In genomic region chr10:133139561-133140065, GRCh38 we compare ENCODE assay signal across 18 cellular contexts. TPM values are rescaled to one million over a fixed set of nuclear protein-coding genes. Genes with fewer than 3 reads are reported as not detected.
DNase-seq lines count a peak whose midpoint lies in the region; ATAC-seq and TF ChIP-seq lines count a peak whose summit lies in the region.
"Had no signal": no experiment of that assay in that cellular context is flagged by ENCODE, and none has a peak within 500 bp of the region (broad histone marks: within the 10 kb centered on the region; RNA-seq: fewer than 3 reads in every experiment).

No MANE protein-coding gene starts in this region.

- CTCF ChIA-PET in activated CD4-positive, alpha-beta T cell treated with anti-CD3 and anti-CD28 coated beads, Interleukin-2, amount 10 ng/mL, durations not matched to agents 7 days and 5 days (lab: Charles Lee), result no interaction called here
- CTCF ChIA-PET in WTC11 (lab: Charles Lee), result interaction anchor here (0.6 to 1.8 kb wide), 7 partner anchors 15 to 177 kb away, joined by 3 to 5 read pairs (median 4); no protein-coding TSS in a partner anchor

- H4K20me1 ChIP-seq in GM23338 (replicated peaks; ENCODE audit: insufficient read depth), result no peaks in the 10 kb centered on the region

- H3F3A ChIP-seq in GM23338 (replicated peaks; ENCODE audit: low read depth), result no peaks in the 10 kb centered on the region; the same call in 1 of the 2 replicates

- peak overlapping the region; percentile 9 for H3K27ac Mint-ChIP-seq in activated CD4-positive, alpha-beta T cell treated with anti-CD3 and anti-CD28 coated beads, Interleukin-2, amount 10 ng/mL, durations not matched to agents 7 days and 5 days
- no peak overlapping the region for H3K27ac Mint-ChIP-seq in GM23338
- no peak overlapping the region for H3K27ac Mint-ChIP-seq in WTC11
- H3K27ac Mint-ChIP-seq in nephron progenitor cell, result no peak overlapping the region
- H3K27ac Mint-ChIP-seq: natural killer cell treated with Interleukin-12 subunit alpha and Interleukin-12 subunit beta and Interleukin-15 and Interleukin-18, amount 100 ng/mL, for 72 hours had no signal

- no peak for DNase-seq in activated CD4-positive, alpha-beta T cell treated with anti-CD3 and anti-CD28 coated beads, Interleukin-2, amount 10 ng/mL, durations not matched to agents 7 days and 5 days
- DNase-seq in activated CD4-positive, alpha-beta T cell treated with anti-CD3 and anti-CD28 coated beads, Interleukin-2, amount 50 U/mL, for 48 hours, result no peak
- no peak for DNase-seq in GM23338 (ENCODE audit: low spot score)
- no peak for DNase-seq in WTC11 (ENCODE audit: low spot score)
- DNase-seq in nephron progenitor cell, result peak; percentile 38
- DNase-seq in COLO829 (ENCODE audit: low spot score), result no peak
- no peak for DNase-seq in NCI-H524 treated with DMSO at 0.1 percent for 48 hours (lab: John Stamatoyannopoulos, UW)
- no peak for DNase-seq in omental fat pad (ENCODE audit: low spot score)
- DNase-seq: activated CD4-positive, alpha-beta T cell treated with anti-CD3 and anti-CD28 coated beads, Interleukin-2, amount 50 U/mL, for 4 hours; activated gamma-delta T cell treated with Interleukin-2 at 50 U/mL for 16 hours; colonic mucosa; foreskin melanocyte; GOT3; NCI-H146 had no signal

- H3K36me3 Mint-ChIP-seq in activated CD4-positive, alpha-beta T cell treated with anti-CD3 and anti-CD28 coated beads, Interleukin-2, amount 10 ng/mL, durations not matched to agents 7 days and 5 days (ENCODE audit: low read depth), result no peaks in the 10 kb centered on the region
- no peaks in the 10 kb centered on the region for H3K36me3 Mint-ChIP-seq in GM23338 (ENCODE audit: low read depth)
- no peaks in the 10 kb centered on the region for H3K36me3 Mint-ChIP-seq in WTC11
- no peaks in the 10 kb centered on the region for H3K36me3 Mint-ChIP-seq in nephron progenitor cell (ENCODE audit: low read depth)
- H3K36me3 Mint-ChIP-seq: natural killer cell treated with Interleukin-12 subunit alpha and Interleukin-12 subunit beta and Interleukin-15 and Interleukin-18, amount 100 ng/mL, for 72 hours had no signal

- no peaks in the 10 kb centered on the region for H3K27me3 ChIP-seq in GM23338 (ENCODE audit: insufficient read depth)
- H3K27me3 ChIP-seq: vagina had no signal

- TF ChIP-seq CTCF in GM23338 (conservative IDR thresholded peaks at IDR 0.05; ENCODE audit: low read depth in 2 of 2) (no peak), WTC11 (IDR thresholded peaks at IDR 0.05) (no peak), nephron progenitor cell (IDR thresholded peaks at IDR 0.05) (no peak), omental fat pad (IDR thresholded peaks at IDR 0.05) (no peak)

- no peak overlapping the region for H2AFZ ChIP-seq in GM23338

- POLR2A ChIA-PET in activated CD4-positive, alpha-beta T cell treated with anti-CD3 and anti-CD28 coated beads, Interleukin-2, amount 10 ng/mL, durations not matched to agents 7 days and 5 days (lab: Charles Lee), result no interaction called here
- POLR2A ChIA-PET in WTC11 (lab: Charles Lee), result no interaction called here

- H3K4me3 Mint-ChIP-seq in activated CD4-positive, alpha-beta T cell treated with anti-CD3 and anti-CD28 coated beads, Interleukin-2, amount 10 ng/mL, durations not matched to agents 7 days and 5 days, result no peak overlapping the region
- H3K4me3 Mint-ChIP-seq in GM23338, result no peak overlapping the region
- H3K4me3 Mint-ChIP-seq in WTC11, result no peak overlapping the region
- no peak overlapping the region for H3K4me3 Mint-ChIP-seq in nephron progenitor cell
- H3K4me3 Mint-ChIP-seq: natural killer cell treated with Interleukin-12 subunit alpha and Interleukin-12 subunit beta and Interleukin-15 and Interleukin-18, amount 100 ng/mL, for 72 hours had no signal

- no peaks in the 10 kb centered on the region for H3K9me3 Mint-ChIP-seq in activated CD4-positive, alpha-beta T cell treated with anti-CD3 and anti-CD28 coated beads, Interleukin-2, amount 10 ng/mL, durations not matched to agents 7 days and 5 days
- no peaks in the 10 kb centered on the region for H3K9me3 Mint-ChIP-seq in GM23338
- H3K9me3 Mint-ChIP-seq in WTC11, result no peaks in the 10 kb centered on the region
- H3K9me3 Mint-ChIP-seq in nephron progenitor cell, result no peaks in the 10 kb centered on the region
- H3K9me3 Mint-ChIP-seq: natural killer cell treated with Interleukin-12 subunit alpha and Interleukin-12 subunit beta and Interleukin-15 and Interleukin-18, amount 100 ng/mL, for 72 hours had no signal

- no peaks in the 10 kb centered on the region for H3K36me3 ChIP-seq in GM23338 (ENCODE audit: insufficient read depth)
- H3K36me3 ChIP-seq: colonic mucosa, vagina had no signal

- H3K9me2 ChIP-seq in GM23338 (ENCODE audit: insufficient read depth), result no peaks in the 10 kb centered on the region

- ATAC-seq in GM23338 (peak; percentile 37), WTC11 (peak; percentile 14; the same call in 1 of the 2 replicates), omental fat pad (ENCODE audit: low FRiP score) (no peak)

- H3K4me2 ChIP-seq in GM23338, result no peak overlapping the region

- H3K79me2 ChIP-seq in GM23338 (replicated peaks; ENCODE audit: insufficient read depth), result no peaks in the 10 kb centered on the region

- H3K4me1 Mint-ChIP-seq in activated CD4-positive, alpha-beta T cell treated with anti-CD3 and anti-CD28 coated beads, Interleukin-2, amount 10 ng/mL, durations not matched to agents 7 days and 5 days, result peaks cover 5% of the 10 kb centered on the region
- peaks cover 7% of the 10 kb centered on the region for H3K4me1 Mint-ChIP-seq in GM23338
- H3K4me1 Mint-ChIP-seq in WTC11, result peaks cover 12% of the 10 kb centered on the region
- H3K4me1 Mint-ChIP-seq in nephron progenitor cell, result peaks cover 35% of the 10 kb centered on the region

- peaks cover 4% of the 10 kb centered on the region; the same call in 1 of the 2 replicates for H3K4me1 ChIP-seq in GM23338 (ENCODE audit: insufficient read depth)
- H3K4me1 ChIP-seq: colonic mucosa, vagina had no signal

- no peak overlapping the region for H3K4me3 ChIP-seq in GM23338
- H3K4me3 ChIP-seq: colonic mucosa, vagina had no signal

- no peaks in the 10 kb centered on the region for H3K27me3 Mint-ChIP-seq in activated CD4-positive, alpha-beta T cell treated with anti-CD3 and anti-CD28 coated beads, Interleukin-2, amount 10 ng/mL, durations not matched to agents 7 days and 5 days
- peaks cover 4% of the 10 kb centered on the region for H3K27me3 Mint-ChIP-seq in GM23338 (ENCODE audit: insufficient read depth, low read depth, poor library complexity)
- H3K27me3 Mint-ChIP-seq in WTC11 (ENCODE audit: low read depth), result no peaks in the 10 kb centered on the region
- H3K27me3 Mint-ChIP-seq in nephron progenitor cell (ENCODE audit: low read depth, poor library complexity), result no peaks in the 10 kb centered on the region

- no peak overlapping the region for H3K27ac ChIP-seq in GM23338 (ENCODE audit: low read depth)
- H3K27ac ChIP-seq: colonic mucosa, vagina had no signal

TF ChIP-seq in GM23338, 12 proteins besides CTCF, POLR2A, EP300 and RAD21 (continues in another document):
- TF ChIP-seq STAT1 (IDR thresholded peaks at IDR 0.05; ENCODE audit: unreplicated experiment) (no peak), ZNF331 (CRISPR knock-in tag; IDR thresholded peaks at IDR 0.05; ENCODE audit: low read depth) (no peak), EZH2phosphoT487 (IDR thresholded peaks at IDR 0.05; ENCODE audit: unreplicated experiment) (no peak), CREB1 (CRISPR knock-in tag; IDR thresholded peaks at IDR 0.05; ENCODE audit: low read depth) (no peak)

TF ChIP-seq in WTC11, 78 proteins besides CTCF, POLR2A, EP300 and RAD21:
- TF ChIP-seq SP1 (CRISPR knock-in tag; conservative IDR thresholded peaks at IDR 0.05), result peak; percentile 33
- TF ChIP-seq, protein P1, sequence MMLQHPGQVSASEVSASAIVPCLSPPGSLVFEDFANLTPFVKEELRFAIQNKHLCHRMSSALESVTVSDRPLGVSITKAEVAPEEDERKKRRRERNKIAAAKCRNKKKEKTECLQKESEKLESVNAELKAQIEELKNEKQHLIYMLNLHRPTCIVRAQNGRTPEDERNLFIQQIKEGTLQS (CRISPR knock-in tag; conservative IDR thresholded peaks at IDR 0.05), result no peak
- TF ChIP-seq, protein P2, sequence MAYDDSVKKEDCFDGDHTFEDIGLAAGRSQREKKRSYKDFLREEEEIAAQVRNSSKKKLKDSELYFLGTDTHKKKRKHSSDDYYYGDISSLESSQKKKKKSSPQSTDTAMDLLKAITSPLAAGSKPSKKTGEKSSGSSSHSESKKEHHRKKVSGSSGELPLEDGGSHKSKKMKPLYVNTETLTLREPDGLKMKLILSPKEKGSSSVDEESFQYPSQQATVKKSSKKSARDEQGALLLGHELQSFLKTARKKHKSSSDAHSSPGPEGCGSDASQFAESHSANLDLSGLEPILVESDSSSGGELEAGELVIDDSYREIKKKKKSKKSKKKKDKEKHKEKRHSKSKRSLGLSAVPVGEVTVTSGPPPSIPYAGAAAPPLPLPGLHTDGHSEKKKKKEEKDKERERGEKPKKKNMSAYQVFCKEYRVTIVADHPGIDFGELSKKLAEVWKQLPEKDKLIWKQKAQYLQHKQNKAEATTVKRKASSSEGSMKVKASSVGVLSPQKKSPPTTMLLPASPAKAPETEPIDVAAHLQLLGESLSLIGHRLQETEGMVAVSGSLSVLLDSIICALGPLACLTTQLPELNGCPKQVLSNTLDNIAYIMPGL (CRISPR knock-in tag; IDR thresholded peaks at IDR 0.05), result no peak

RNA-seq across cellular contexts. Expression of gene KNDC1, which starts 20.4 kb away (rescaled TPM):
- total RNA-seq in activated CD4-positive, alpha-beta T cell treated with anti-CD3 and anti-CD28 coated beads, Interleukin-2, amount 10 ng/mL, durations not matched to agents 7 days and 5 days, result under 1 TPM; 0.07 to 0.08 TPM
- total RNA-seq in GM23338 (2014; rRNA removed; shearing (Covaris generic)), result 8.2 and 16.0 TPM in 2 replicates
- 1.8 and 1.9 TPM in 2 replicates for polyA plus RNA-seq in GM23338 (2016; fragmentation: Nextera tagmentation; extraction: Ambion mirVana)
- total RNA-seq in WTC11 (2021), result 25.7 to 26.8 TPM (median 26.6 TPM) in 3 replicates
- total RNA-seq in omental fat pad, result 1 to 10 TPM in 3 of 4 donors, under 1 TPM in 1; 0.16 to 7.7 (median 1.7) TPM

RNA-seq across cellular contexts. Expression of gene ADGRA1, which starts 51.9 kb away (rescaled TPM):
- not detected for total RNA-seq in activated CD4-positive, alpha-beta T cell treated with anti-CD3 and anti-CD28 coated beads, Interleukin-2, amount 10 ng/mL, durations not matched to agents 7 days and 5 days
- 0.52 and 0.66 TPM in 2 replicates for total RNA-seq in GM23338 (2014; rRNA removed; shearing (Covaris generic))
- 0.07 and 0.23 TPM in 2 replicates for polyA plus RNA-seq in GM23338 (2016; fragmentation: Nextera tagmentation; extraction: Ambion mirVana)
- 0.11 to 0.20 TPM (median 0.18 TPM) in 3 replicates for total RNA-seq in WTC11 (2021)
- under 1 TPM in 1 of 4 donors, not detected in 3; 0.32 TPM for total RNA-seq in omental fat pad
- total RNA-seq: astrocyte; colonic mucosa; LHCN-M2; natural killer cell treated with Interleukin-12 subunit alpha and Interleukin-12 subunit beta and Interleukin-15 and Interleukin-18, amount 100 ng/mL, for 72 hours had no signal
